In genomic region chr4:185833055-185833598, GRCh38 we compare ENCODE assay signal across 13 cellular contexts. TPM values are rescaled to one million over a fixed set of nuclear protein-coding genes. Genes with fewer than 3 reads are reported as not detected.
DNase-seq lines count a peak whose midpoint lies in the region; ATAC-seq, FAIRE-seq and TF ChIP-seq lines count a peak whose summit lies in the region.
"Had no signal": no experiment of that assay in that cellular context is flagged by ENCODE, and none has a peak within 500 bp of the region (broad histone marks: within the 10 kb centered on the region; RNA-seq: fewer than 3 reads in every experiment).

No MANE protein-coding gene starts in this region.

- H3K27ac ChIP-seq in right lobe of liver, result no peak overlapping the region
- H3K27ac ChIP-seq: HL-60 had no signal

- FAIRE-seq in HTR-8/SVneo (lab: Jason Lieb, UNC), result peak; percentile 68
- FAIRE-seq: GM12892 had no signal

- TF ChIP-seq CTCF in endothelial cell (IDR thresholded peaks at IDR 0.05; ENCODE audit: unreplicated experiment) (no peak), right lobe of liver (IDR thresholded peaks at IDR 0.05) (no peak)

- peaks cover 0 to 46% (median 22%) of the 10 kb centered on the region in 4 donors for H3K4me1 ChIP-seq in right lobe of liver

- CTCF ChIA-PET in activated naive CD4-positive, alpha-beta T cell treated with anti-CD3 and anti-CD28 coated beads, Interleukin-2, amount 10 ng/mL, durations not matched to agents 7 days and 5 days (lab: Charles Lee), result no interaction called here

- intact Hi-C loops in right lobe of liver (cut with DNase I), result no loop called here

- in situ Hi-C loops in ACHN (cut with HindIII; ENCODE audit: low pct_ligation_motif_present, low pct_unique_long_range_greater_than_20kb, low sequenced_read_pairs), result no loop called here

- peak overlapping the region; percentile 11 for H3K27ac Mint-ChIP-seq in endothelial cell (ENCODE audit: unreplicated experiment)
- H3K27ac Mint-ChIP-seq in activated naive CD4-positive, alpha-beta T cell treated with anti-CD3 and anti-CD28 coated beads, Interleukin-2, amount 10 ng/mL, durations not matched to agents 7 days and 5 days, result no peak overlapping the region
- H3K27ac Mint-ChIP-seq: type B pancreatic cell had no signal

- H3K27me3 Mint-ChIP-seq in endothelial cell (ENCODE audit: unreplicated experiment), result peaks cover 2% of the 10 kb centered on the region
- no peaks in the 10 kb centered on the region for H3K27me3 Mint-ChIP-seq in activated naive CD4-positive, alpha-beta T cell treated with anti-CD3 and anti-CD28 coated beads, Interleukin-2, amount 10 ng/mL, durations not matched to agents 7 days and 5 days
- H3K27me3 Mint-ChIP-seq: type B pancreatic cell had no signal

- peak; percentile 60 to 86 (median 68) for ATAC-seq in right lobe of liver

- no peak for TF ChIP-seq POLR2A in right lobe of liver (IDR thresholded peaks at IDR 0.05)

- H3K4me1 Mint-ChIP-seq in endothelial cell (ENCODE audit: unreplicated experiment), result peaks cover 7% of the 10 kb centered on the region
- no peaks in the 10 kb centered on the region for H3K4me1 Mint-ChIP-seq in activated naive CD4-positive, alpha-beta T cell treated with anti-CD3 and anti-CD28 coated beads, Interleukin-2, amount 10 ng/mL, durations not matched to agents 7 days and 5 days

- DNase-seq in ACHN (peak; percentile 89), HTR-8/SVneo (ENCODE audit: insufficient read length, low spot score) (no peak), endothelial cell (ENCODE audit: low spot score) (no peak), right lobe of liver (no peak), germinal center (ENCODE audit: low spot score) (no peak), NCI-H446 (lab: John Stamatoyannopoulos, UW) (no peak)
- no peak for DNase-seq in central memory CD4-positive, alpha-beta T cell
- DNase-seq in activated naive CD4-positive, alpha-beta T cell treated with anti-CD3 and anti-CD28 coated beads, Interleukin-2, amount 10 ng/mL, durations not matched to agents 7 days and 5 days, result no peak
- DNase-seq: activated CD4-positive, alpha-beta T cell treated with anti-CD3 and anti-CD28 coated beads for 1 hour; effector CD4-positive, alpha-beta T cell had no signal

- H3K9me3 Mint-ChIP-seq in endothelial cell (ENCODE audit: unreplicated experiment), result no peaks in the 10 kb centered on the region
- H3K9me3 Mint-ChIP-seq in activated naive CD4-positive, alpha-beta T cell treated with anti-CD3 and anti-CD28 coated beads, Interleukin-2, amount 10 ng/mL, durations not matched to agents 7 days and 5 days, result no peaks in the 10 kb centered on the region

- no peaks in the 10 kb centered on the region for H3K36me3 Mint-ChIP-seq in endothelial cell (ENCODE audit: low read depth, unreplicated experiment)
- H3K36me3 Mint-ChIP-seq in activated naive CD4-positive, alpha-beta T cell treated with anti-CD3 and anti-CD28 coated beads, Interleukin-2, amount 10 ng/mL, durations not matched to agents 7 days and 5 days, result no peaks in the 10 kb centered on the region

- H3K4me3 ChIP-seq in right lobe of liver, result no peak overlapping the region

- H3K36me3 ChIP-seq in right lobe of liver, result no peaks in the 10 kb centered on the region

- no peaks in the 10 kb centered on the region for H3K9me3 ChIP-seq in right lobe of liver

- no peak overlapping the region for H3K4me3 Mint-ChIP-seq in endothelial cell (ENCODE audit: unreplicated experiment)
- no peak overlapping the region for H3K4me3 Mint-ChIP-seq in activated naive CD4-positive, alpha-beta T cell treated with anti-CD3 and anti-CD28 coated beads, Interleukin-2, amount 10 ng/mL, durations not matched to agents 7 days and 5 days
- H3K4me3 Mint-ChIP-seq: type B pancreatic cell had no signal

- no peaks in the 10 kb centered on the region for H3K27me3 ChIP-seq in right lobe of liver

RNA-seq across cellular contexts. Expression of gene SORBS2, which starts 21.1 kb away (rescaled TPM):
- total RNA-seq in endothelial cell (ENCODE audit: unreplicated experiment) (20.0 TPM), right lobe of liver (100 to 1,000 TPM in 4 of 6 experiments, 10 to 100 TPM in 2; 60.8 to 144 (median 107) TPM)
